ENCODE assay signal across 17 cellular contexts in the genomic region with DNA sequence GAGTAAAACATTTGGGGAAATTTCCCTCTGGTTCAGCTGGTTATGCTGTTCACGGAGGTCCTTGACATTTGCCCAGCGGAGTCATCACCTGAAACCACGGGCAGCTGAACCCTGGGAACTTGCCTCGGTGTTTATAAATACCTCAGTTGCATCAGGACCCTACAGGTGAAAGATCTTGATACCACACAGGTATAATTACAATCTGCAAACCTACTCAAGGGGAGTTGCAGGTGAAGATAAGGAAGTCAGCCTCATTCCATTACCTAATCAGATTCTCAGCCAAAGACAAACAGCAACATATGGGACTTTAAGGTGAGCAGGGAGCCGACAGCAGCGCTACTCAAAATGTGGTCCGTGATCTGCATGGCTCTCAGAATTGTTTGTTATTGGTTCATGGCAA. TPM values are rescaled to one million over a fixed set of nuclear protein-coding genes. Genes with fewer than 3 reads are reported as not detected.
DNase-seq lines count a peak whose midpoint lies in the region; ATAC-seq and TF ChIP-seq lines count a peak whose summit lies in the region.
"Had no signal": no experiment of that assay in that cellular context is flagged by ENCODE, and none has a peak within 500 bp of the region (broad histone marks: within the 10 kb centered on the region; RNA-seq: fewer than 3 reads in every experiment).

No MANE protein-coding gene starts in this region.

- no peak for ATAC-seq in GM21528 (IDR thresholded peaks at IDR 0.05; ENCODE audit: low FRiP score, unreplicated experiment)

- H3K4me3 ChIP-seq in endodermal cell (ENCODE audit: low read length) (no peak overlapping the region), parathyroid adenoma (ENCODE audit: low read depth, low read length) (no peak overlapping the region)
- H3K4me3 ChIP-seq: BLaER1, HAP-1 had no signal

- peak overlapping the region; percentile 54 for H2AFZ ChIP-seq in parathyroid adenoma

- H3K36me3 ChIP-seq in endodermal cell (ENCODE audit: control insufficient read depth, insufficient read depth, low read length) (no peaks in the 10 kb centered on the region), parathyroid adenoma (ENCODE audit: control insufficient read depth, insufficient read depth, low read length) (no peaks in the 10 kb centered on the region)
- H3K36me3 ChIP-seq: BLaER1, HAP-1 had no signal

- H3K9me3 ChIP-seq in endodermal cell (ENCODE audit: control insufficient read depth, low read length): no peaks in the 10 kb centered on the region
- H3K9me3 ChIP-seq in parathyroid adenoma (ENCODE audit: control insufficient read depth, low read length): no peaks in the 10 kb centered on the region
- H3K9me3 ChIP-seq: BLaER1, Caco-2, HAP-1 had no signal

- no peaks in the 10 kb centered on the region for H3K36me3 Mint-ChIP-seq in endodermal cell (ENCODE audit: low read depth)
- H3K36me3 Mint-ChIP-seq: CD8-positive, alpha-beta memory T cell had no signal

- H3K27ac ChIP-seq in endodermal cell (ENCODE audit: low read depth, low read length) (no peak overlapping the region), parathyroid adenoma (no peak overlapping the region)
- H3K27ac ChIP-seq: 22Rv1, BLaER1, HL-60 had no signal

- peaks cover 20% of the 10 kb centered on the region for H3K4me1 Mint-ChIP-seq in endodermal cell

- no peak overlapping the region for H3K9ac ChIP-seq in endodermal cell (ENCODE audit: extremely low read depth, low read length, poor library complexity, severe bottlenecking)
- no peak overlapping the region for H3K9ac ChIP-seq in parathyroid adenoma
- H3K9ac ChIP-seq: BLaER1 had no signal

- DNase-seq in NCI-H2171 treated with DMSO at 0.1 percent for 48 hours (lab: John Stamatoyannopoulos, UW) (peak; percentile 41), NCI-H2171 (lab: John Stamatoyannopoulos, UW) (no peak), endodermal cell (no peak), GM10266 (ENCODE audit: extremely low spot score) (no peak), GM10248 (ENCODE audit: extremely low spot score) (no peak)
- DNase-seq: AML-193; Caco-2; CD8-positive, alpha-beta memory T cell; DMS53; GOT3; KBM-7 had no signal

- peaks cover 12% of the 10 kb centered on the region for H3K4me1 ChIP-seq in endodermal cell (ENCODE audit: control insufficient read depth, insufficient read depth, low read length)
- peaks cover 6% of the 10 kb centered on the region for H3K4me1 ChIP-seq in parathyroid adenoma
- H3K4me1 ChIP-seq: BLaER1, Caco-2, HAP-1 had no signal

- no peak overlapping the region for H3K4me3 Mint-ChIP-seq in endodermal cell
- H3K4me3 Mint-ChIP-seq: CD8-positive, alpha-beta memory T cell had no signal

- H3K27me3 ChIP-seq in endodermal cell (ENCODE audit: control insufficient read depth, insufficient read depth, low read length, poor library complexity, severe bottlenecking): no peaks in the 10 kb centered on the region
- H3K27me3 ChIP-seq in parathyroid adenoma (ENCODE audit: control insufficient read depth, insufficient read depth, low read length): no peaks in the 10 kb centered on the region
- H3K27me3 ChIP-seq: BLaER1 had no signal

- WGBS in endodermal cell (ENCODE audit: insufficient coverage in 1 of 2, insufficient read length in 1 of 2), 2 experiments: 77 to 81% methylated on average over 6 to 7 of the region's 7 CpGs

- H3K9me3 Mint-ChIP-seq in endodermal cell: no peaks in the 10 kb centered on the region
- H3K9me3 Mint-ChIP-seq: CD8-positive, alpha-beta memory T cell had no signal

- POLR2A ChIA-PET in GM10248 (lab: Yijun Ruan, JAX): no interaction called here

- TF ChIP-seq CTCF in endodermal cell (conservative IDR thresholded peaks at IDR 0.05) (no peak), parathyroid adenoma (IDR thresholded peaks at IDR 0.05) (no peak), GM10266 (IDR thresholded peaks at IDR 0.05; ENCODE audit: control insufficient read depth, insufficient read depth, low read depth, missing control alignments) (no peak), GM10248 (IDR thresholded peaks at IDR 0.05; ENCODE audit: control extremely low read depth, extremely low read depth, low read depth, missing control alignments) (no peak)

- no peaks in the 10 kb centered on the region for H3K27me3 Mint-ChIP-seq in endodermal cell (ENCODE audit: insufficient read depth)

- CTCF ChIA-PET in GM10248 (lab: Yijun Ruan, JAX): interaction anchor here (1.3 to 1.5 kb wide), 2 partner anchors 9 to 643 kb away, joined by 3 read pairs; no protein-coding TSS in a partner anchor

- H3K27ac Mint-ChIP-seq in endodermal cell: peak overlapping the region; percentile 32
- H3K27ac Mint-ChIP-seq: CD8-positive, alpha-beta memory T cell had no signal

- H3K79me2 ChIP-seq in parathyroid adenoma: no peaks in the 10 kb centered on the region

- H3K4me2 ChIP-seq in parathyroid adenoma (ENCODE audit: low read length): peak overlapping the region; percentile 46
- H3K4me2 ChIP-seq: BLaER1 had no signal

RNA-seq across cellular contexts. Expression of gene ATIC, which starts 37.0 kb away (rescaled TPM):
- 100 to 1,000 TPM; 185 to 209 TPM for total RNA-seq in endodermal cell
- polyA plus RNA-seq in endodermal cell (2013, experiment 1 of 2): 122 TPM
- polyA plus RNA-seq in endodermal cell (2013, experiment 2 of 2): 118 TPM
